32 cellular contexts compared by ENCODE assay signal in genomic region chr6:169741344-169741743, GRCh38.
"Had no signal": no experiment of that assay in that cellular context is flagged by ENCODE, and none has a peak within 500 bp of the region (broad histone marks: within the 10 kb centered on the region; RNA-seq: fewer than 3 reads in every experiment).

No MANE protein-coding gene starts in this region.

- ATAC-seq: activated CD4-positive, alpha-beta T cell treated with anti-CD3 and anti-CD28 coated beads for 36 hours; activated CD4-positive, CD25-positive, alpha-beta regulatory T cell treated with anti-CD3 and anti-CD28 coated beads, Interleukin-2, amount 50 U/mL, for 24 hours; activated CD8-positive, alpha-beta memory T cell treated with anti-CD3 and anti-CD28 coated beads, Interleukin-2, amount 10 ng/mL, durations not matched to agents 7 days and 5 days; activated CD8-positive, alpha-beta T cell treated with anti-CD3 and anti-CD28 coated beads, Interleukin-2, amount 10 ng/mL, durations not matched to agents 7 days and 5 days; activated naive CD8-positive, alpha-beta T cell treated with anti-CD3 and anti-CD28 coated beads, Interleukin-2, amount 50 U/mL, for 24 hours; WTC11 had no signal

- H3K27me3 ChIP-seq: ascending aorta, breast epithelium, cardiac muscle cell had no signal

- H3K36me3 ChIP-seq: ascending aorta, breast epithelium, cardiac muscle cell, WERI-Rb-1 had no signal

- DNase-seq: activated CD4-positive, alpha-beta memory T cell treated with anti-CD3 and anti-CD28 coated beads, Interleukin-2, amount 10 ng/mL, durations not matched to agents 7 days and 5 days; activated CD4-positive, alpha-beta T cell treated with anti-CD3 and anti-CD28 coated beads for 1 hour; activated CD4-positive, alpha-beta T cell treated with anti-CD3 and anti-CD28 coated beads for 36 hours; activated CD4-positive, alpha-beta T cell treated with anti-CD3 and anti-CD28 coated beads for 48 hours; activated CD4-positive, alpha-beta T cell treated with anti-CD3 and anti-CD28 coated beads, Interleukin-2, amount 10 ng/mL, durations not matched to agents 7 days and 5 days; activated CD4-positive, alpha-beta T cell treated with anti-CD3 and anti-CD28 coated beads, Interleukin-2, amount 50 U/mL, for 48 hours; activated CD4-positive, CD25-positive, alpha-beta regulatory T cell; activated CD8-positive, alpha-beta memory T cell treated with anti-CD3 and anti-CD28 coated beads for 24 hours; activated CD8-positive, alpha-beta memory T cell treated with anti-CD3 and anti-CD28 coated beads, Interleukin-2, amount 10 ng/mL, durations not matched to agents 7 days and 5 days; activated CD8-positive, alpha-beta memory T cell treated with anti-CD3 and anti-CD28 coated beads, Interleukin-2, amount 50 U/mL, for 48 hours; activated CD8-positive, alpha-beta T cell treated with anti-CD3 and anti-CD28 coated beads, Interleukin-2, amount 10 ng/mL, durations not matched to agents 7 days and 5 days; activated effector memory CD4-positive, alpha-beta T cell treated with Interleukin-2 at 50 U/mL for 16 hours; activated gamma-delta T cell treated with Interleukin-2 at 50 U/mL for 16 hours; activated naive CD4-positive, alpha-beta T cell; activated naive CD4-positive, alpha-beta T cell treated with anti-CD3 and anti-CD28 coated beads, Interleukin-2, amount 10 ng/mL, durations not matched to agents 7 days and 5 days; activated naive CD8-positive, alpha-beta T cell treated with anti-CD3 and anti-CD28 coated beads, Interleukin-2, amount 10 ng/mL, durations not matched to agents 7 days and 5 days; activated naive CD8-positive, alpha-beta T cell treated with anti-CD3 and anti-CD28 coated beads, Interleukin-2, amount 50 U/mL, for 24 hours; activated T-cell treated with anti-CD3 and anti-CD28 coated beads, Interleukin-2, amount 50 U/mL, for 24 hours; activated T-cell treated with anti-CD3 and anti-CD28 coated beads, Interleukin-2, amount 50 U/mL, for 48 hours; amygdala; anterior cingulate cortex; caudate nucleus; cerebellar nuclear complex; T-helper 1 cell; T-helper 2 cell; T-helper 9 cell; WERI-Rb-1 had no signal

- H3K27ac ChIP-seq: ascending aorta, breast epithelium, cardiac muscle cell, WERI-Rb-1 had no signal

- H3K4me3 ChIP-seq: ascending aorta, breast epithelium, cardiac muscle cell had no signal

- H3K9me3 ChIP-seq: ascending aorta, breast epithelium had no signal

- H3K4me1 ChIP-seq: ascending aorta, breast epithelium had no signal
